In genomic region chr18:62631173-62631572, GRCh38 we compare ENCODE assay signal across 34 cellular contexts.
"Had no signal": no experiment of that assay in that cellular context is flagged by ENCODE, and none has a peak within 500 bp of the region (broad histone marks: within the 10 kb centered on the region; RNA-seq: fewer than 3 reads in every experiment).

No MANE protein-coding gene starts in this region.

- DNase-seq: activated B cell treated with CpG ODN at 0.5 μM for 24 hours; activated CD4-positive, alpha-beta T cell treated with anti-CD3 and anti-CD28 coated beads for 4 hours; activated CD4-positive, CD25-positive, alpha-beta regulatory T cell treated with anti-CD3 and anti-CD28 coated beads, Interleukin-2, amount 50 U/mL, for 72 hours; activated CD8-positive, alpha-beta T cell treated with anti-CD3 and anti-CD28 coated beads for 36 hours; activated gamma-delta T cell; activated naive CD4-positive, alpha-beta T cell treated with Interleukin-2 at 50 U/mL for 16 hours; activated naive CD8-positive, alpha-beta T cell treated with anti-CD3 and anti-CD28 coated beads, Interleukin-2, amount 10 ng/mL, durations not matched to agents 7 days and 5 days; activated T-cell treated with anti-CD3 and anti-CD28 coated beads, Interleukin-2, amount 50 U/mL, for 24 hours; amygdala; Kasumi-1; KG1; MM.1S; MV-4-11; NCI-H1092; NCI-H1417; NCI-H146; NCI-H187; NCI-H2029 treated with DMSO at 0.1 percent for 48 hours; NCI-H2107; NCI-H2171; NCI-H226; NCI-H446 treated with DMSO at 0.1 percent for 48 hours; PC-3; Peyer's patch; RPMI8226; SHP77 treated with DMSO at 0.1 percent for 48 hours; SK-N-SH; T-helper 1 cell; T-helper 2 cell; T-helper 9 cell had no signal

- H3K4me3 ChIP-seq: ascending aorta, cardiac muscle cell, Peyer's patch, SJSA1 had no signal

- H3K36me3 ChIP-seq: ascending aorta, cardiac muscle cell, Peyer's patch, SJSA1 had no signal

- H3K9ac ChIP-seq: SK-N-SH had no signal

- H3K27ac ChIP-seq: ascending aorta, cardiac muscle cell, Peyer's patch, SJSA1, VCaP had no signal

- H3K4me1 ChIP-seq: ascending aorta, Peyer's patch, SJSA1 had no signal

- H3K4me2 ChIP-seq: SK-N-SH had no signal

- H3K9me3 ChIP-seq: ascending aorta, Peyer's patch, SJSA1, SK-N-SH had no signal

- H3K27me3 ChIP-seq: ascending aorta, cardiac muscle cell, Peyer's patch had no signal
